In genomic region chrX:82973641-82974040, GRCh38 we compare ENCODE assay signal across 34 cellular contexts.
"Had no signal": no experiment of that assay in that cellular context is flagged by ENCODE, and none has a peak within 500 bp of the region (broad histone marks: within the 10 kb centered on the region; RNA-seq: fewer than 3 reads in every experiment).

No MANE protein-coding gene starts in this region.

- FAIRE-seq: endothelial cell of umbilical vein, islet of Langerhans, TTC549 had no signal

- H3K9me3 ChIP-seq: heart right ventricle, left ventricle myocardium inferior, neutrophil, ovary, prostate gland, testis, vagina had no signal

- H3K4me3 Mint-ChIP-seq: activated CD4-positive, alpha-beta memory T cell treated with anti-CD3 and anti-CD28 coated beads, Interleukin-2, amount 10 ng/mL, durations not matched to agents 7 days and 5 days; activated naive CD4-positive, alpha-beta T cell treated with anti-CD3 and anti-CD28 coated beads, Interleukin-2, amount 10 ng/mL, durations not matched to agents 7 days and 5 days; activated naive CD8-positive, alpha-beta T cell treated with anti-CD3 and anti-CD28 coated beads, Interleukin-2, amount 10 ng/mL, durations not matched to agents 7 days and 5 days; activated T-cell treated with anti-CD3 and anti-CD28 coated beads, Interleukin-2, amount 50 U/mL, for 24 hours; mesothelial cell of epicardium; nephron progenitor cell had no signal

- H3K9me3 Mint-ChIP-seq: activated CD4-positive, alpha-beta memory T cell treated with anti-CD3 and anti-CD28 coated beads, Interleukin-2, amount 10 ng/mL, durations not matched to agents 7 days and 5 days; activated naive CD4-positive, alpha-beta T cell treated with anti-CD3 and anti-CD28 coated beads, Interleukin-2, amount 10 ng/mL, durations not matched to agents 7 days and 5 days; activated naive CD8-positive, alpha-beta T cell treated with anti-CD3 and anti-CD28 coated beads, Interleukin-2, amount 10 ng/mL, durations not matched to agents 7 days and 5 days; activated T-cell treated with anti-CD3 and anti-CD28 coated beads, Interleukin-2, amount 50 U/mL, for 24 hours had no signal

- H3K27me3 ChIP-seq: brain microvascular endothelial cell, neutrophil, ovary, testis, vagina had no signal

- H3K4me3 ChIP-seq: heart right ventricle, left ventricle myocardium inferior, ovary, prostate gland, skin epidermis, testis, vagina had no signal

- H3K36me3 Mint-ChIP-seq: activated naive CD4-positive, alpha-beta T cell treated with anti-CD3 and anti-CD28 coated beads, Interleukin-2, amount 10 ng/mL, durations not matched to agents 7 days and 5 days; activated naive CD8-positive, alpha-beta T cell treated with anti-CD3 and anti-CD28 coated beads, Interleukin-2, amount 10 ng/mL, durations not matched to agents 7 days and 5 days; mesothelial cell of epicardium; naive B cell had no signal

- DNase-seq: activated CD4-positive, alpha-beta memory T cell treated with anti-CD3 and anti-CD28 coated beads, Interleukin-2, amount 10 ng/mL, durations not matched to agents 7 days and 5 days; activated CD4-positive, alpha-beta T cell treated with anti-CD3 and anti-CD28 coated beads for 48 hours; activated CD8-positive, alpha-beta memory T cell treated with anti-CD3 and anti-CD28 coated beads, Interleukin-2, amount 50 U/mL, for 48 hours; activated gamma-delta T cell; activated naive CD4-positive, alpha-beta T cell treated with anti-CD3 and anti-CD28 coated beads, Interleukin-2, amount 10 ng/mL, durations not matched to agents 7 days and 5 days; activated naive CD8-positive, alpha-beta T cell treated with anti-CD3 and anti-CD28 coated beads, Interleukin-2, amount 10 ng/mL, durations not matched to agents 7 days and 5 days; activated T-cell treated with anti-CD3 and anti-CD28 coated beads, Interleukin-2, amount 50 U/mL, for 24 hours; amniotic stem cell; brain microvascular endothelial cell; caudate nucleus; foreskin fibroblast; heart right ventricle; left ventricle myocardium inferior; naive B cell; nephron progenitor cell; ovary; retina; stimulated activated CD4-positive, alpha-beta T cell treated with anti-CD3 and anti-CD28 coated beads, Interleukin-12 subunit alpha, Interleukin-12 subunit beta, amount 100 ng/mL, for 4 hours; stimulated activated CD4-positive, alpha-beta T cell treated with anti-CD3 and anti-CD28 coated beads, Interleukin-4, amount 100 ng/mL, for 1 hour; stimulated activated naive CD8-positive, alpha-beta T cell treated with anti-CD3 and anti-CD28 coated beads, Interleukin-15, Interleukin-2, amounts not matched to agents 100 U/mL and 50 U/mL, for 24 hours; testis; trophoblast cell had no signal

- H3K4me1 Mint-ChIP-seq: activated CD4-positive, alpha-beta memory T cell treated with anti-CD3 and anti-CD28 coated beads, Interleukin-2, amount 10 ng/mL, durations not matched to agents 7 days and 5 days; activated naive CD4-positive, alpha-beta T cell treated with anti-CD3 and anti-CD28 coated beads, Interleukin-2, amount 10 ng/mL, durations not matched to agents 7 days and 5 days; activated naive CD8-positive, alpha-beta T cell treated with anti-CD3 and anti-CD28 coated beads, Interleukin-2, amount 10 ng/mL, durations not matched to agents 7 days and 5 days; mesothelial cell of epicardium; naive B cell; nephron progenitor cell had no signal

- H3K36me3 ChIP-seq: brain microvascular endothelial cell, heart right ventricle, left ventricle myocardium inferior, neutrophil, ovary, prostate gland, vagina had no signal

- H3K27ac ChIP-seq: brain microvascular endothelial cell, heart right ventricle, left ventricle myocardium inferior, neutrophil, ovary, prostate gland, skin epidermis, testis, vagina, VCaP had no signal

- H3K27ac Mint-ChIP-seq: activated CD4-positive, alpha-beta memory T cell treated with anti-CD3 and anti-CD28 coated beads, Interleukin-2, amount 10 ng/mL, durations not matched to agents 7 days and 5 days; activated naive CD4-positive, alpha-beta T cell treated with anti-CD3 and anti-CD28 coated beads, Interleukin-2, amount 10 ng/mL, durations not matched to agents 7 days and 5 days; activated naive CD8-positive, alpha-beta T cell treated with anti-CD3 and anti-CD28 coated beads, Interleukin-2, amount 10 ng/mL, durations not matched to agents 7 days and 5 days; activated T-cell treated with anti-CD3 and anti-CD28 coated beads, Interleukin-2, amount 50 U/mL, for 24 hours; mesothelial cell of epicardium; nephron progenitor cell had no signal

- ATAC-seq: activated CD4-positive, CD25-positive, alpha-beta regulatory T cell treated with anti-CD3 and anti-CD28 coated beads, Interleukin-2, amount 50 U/mL, for 24 hours; esophagus mucosa; heart right ventricle; sciatic nerve; stimulated activated naive CD8-positive, alpha-beta T cell treated with anti-CD3 and anti-CD28 coated beads, Interleukin-15, Interleukin-2, amounts not matched to agents 100 U/mL and 50 U/mL, for 24 hours had no signal

- H3K27me3 Mint-ChIP-seq: activated CD4-positive, alpha-beta memory T cell treated with anti-CD3 and anti-CD28 coated beads, Interleukin-2, amount 10 ng/mL, durations not matched to agents 7 days and 5 days; activated naive CD4-positive, alpha-beta T cell treated with anti-CD3 and anti-CD28 coated beads, Interleukin-2, amount 10 ng/mL, durations not matched to agents 7 days and 5 days; activated naive CD8-positive, alpha-beta T cell treated with anti-CD3 and anti-CD28 coated beads, Interleukin-2, amount 10 ng/mL, durations not matched to agents 7 days and 5 days; naive B cell had no signal

- H3K4me1 ChIP-seq: heart right ventricle, left ventricle myocardium inferior, prostate gland, testis, vagina had no signal
